Comparison of ENCODE assay signal across 9 cellular contexts in genomic region chr10:134205-134742, GRCh38. TPM values are rescaled to one million over a fixed set of nuclear protein-coding genes. Genes with fewer than 3 reads are reported as not detected.
A peak's percentile ranks its signal among the peaks of the same experiment; 100 is the strongest.
DNase-seq lines count a peak whose midpoint lies in the region; ATAC-seq, FAIRE-seq and TF ChIP-seq lines count a peak whose summit lies in the region.
"Had no signal": no experiment of that assay in that cellular context is flagged by ENCODE, and none has a peak within 500 bp of the region (broad histone marks: within the 10 kb centered on the region; RNA-seq: fewer than 3 reads in every experiment).

No MANE protein-coding gene starts in this region.

- H3K4me3 Mint-ChIP-seq in osteocyte (ENCODE audit: unreplicated experiment) = peak overlapping the region; percentile 76

- H3K4me3 ChIP-seq in fibroblast of mammary gland (ENCODE audit: control insufficient read depth, low read depth, low read length) = peak overlapping the region; percentile 71

- H3K9me3 Mint-ChIP-seq in osteocyte (ENCODE audit: unreplicated experiment) = no peaks in the 10 kb centered on the region

- no peak for FAIRE-seq in D721Med (lab: Jason Lieb, UNC)
- FAIRE-seq: A204.1 had no signal

- no peaks in the 10 kb centered on the region for H3K36me3 Mint-ChIP-seq in osteocyte (ENCODE audit: unreplicated experiment)

- TF ChIP-seq CTCF in fibroblast of mammary gland (conservative IDR thresholded peaks at IDR 0.05; ENCODE audit: control insufficient read depth, insufficient read depth, low read depth, low read length) = no peak
- peak; percentile 3 for TF ChIP-seq CTCF in osteocyte (IDR thresholded peaks at IDR 0.05)
- no peak for TF ChIP-seq CTCF in D721Med (IDR thresholded peaks at IDR 0.05; ENCODE audit: insufficient read depth, missing control alignments)

- ATAC-seq in GM21360 (IDR thresholded peaks at IDR 0.05; ENCODE audit: unreplicated experiment) (peak; percentile 7), HG03571 (IDR thresholded peaks at IDR 0.05; ENCODE audit: unreplicated experiment) (peak; percentile 13)

- H3K4me1 Mint-ChIP-seq in osteocyte (ENCODE audit: unreplicated experiment) = peaks cover 43% of the 10 kb centered on the region

- DNase-seq in DMS 273 (lab: John Stamatoyannopoulos, UW; ENCODE audit: unreplicated experiment) (peak; percentile 60), DMS 273 treated with DMSO at 0.1 percent for 48 hours (lab: John Stamatoyannopoulos, UW) (no peak), fibroblast of mammary gland (ENCODE audit: low read depth) (peak; percentile 10), osteocyte (ENCODE audit: extremely low spot score, unreplicated experiment) (no peak), D721Med (ENCODE audit: insufficient read length, low spot score) (no peak)
- DNase-seq in activated CD4-positive, alpha-beta T cell treated with anti-CD3 and anti-CD28 coated beads, Interleukin-2, amount 50 U/mL, for 48 hours = peak; percentile 16 to 49

- peak overlapping the region; percentile 89 for H3K27ac Mint-ChIP-seq in osteocyte (ENCODE audit: unreplicated experiment)

- no peaks in the 10 kb centered on the region for H3K27me3 Mint-ChIP-seq in osteocyte (ENCODE audit: unreplicated experiment)

RNA-seq across cellular contexts. Expression of gene ZMYND11, which starts 1.0 kb away (rescaled TPM):
- total RNA-seq in osteocyte = 87.7 and 87.8 TPM in 2 replicates

Comparison
In these comparisons a context has a peak if more than half of its experiments do, and no peak if none do; other contexts are left out.
1. DNase-seq: peak in DMS 273 (single experiment), activated CD4-positive, alpha-beta T cell treated with anti-CD3 and anti-CD28 coated beads, Interleukin-2, amount 50 U/mL, for 48 hours (2 of 2) and fibroblast of mammary gland (single experiment); none in DMS 273 treated with DMSO at 0.1 percent for 48 hours (single experiment), osteocyte (single experiment) and D721Med (single experiment).